10 cellular contexts compared by ENCODE assay signal in genomic region chr1:185734929-185735666, GRCh38. TPM values are rescaled to one million over a fixed set of nuclear protein-coding genes. Genes with fewer than 3 reads are reported as not detected.
DNase-seq lines count a peak whose midpoint lies in the region; ATAC-seq, FAIRE-seq and TF ChIP-seq lines count a peak whose summit lies in the region.
"Had no signal": no experiment of that assay in that cellular context is flagged by ENCODE, and none has a peak within 500 bp of the region (broad histone marks: within the 10 kb centered on the region; RNA-seq: fewer than 3 reads in every experiment).

No MANE protein-coding gene starts in this region.

- CTCF ChIA-PET in CD8-positive, alpha-beta memory T cell (lab: Charles Lee) = no interaction called here
- CTCF ChIA-PET in endothelial cell of umbilical vein (lab: Charles Lee) = interaction anchor here (1.0 to 3.9 kb wide), 5 partner anchors 13 to 981 kb away, joined by 4 to 62 read pairs (median 5); partner anchors contain the start of gene EDEM3

- no peak for FAIRE-seq in endothelial cell of umbilical vein (lab: Jason Lieb, UNC)
- FAIRE-seq: HTR-8/SVneo had no signal

- H3K27me3 ChIP-seq in CD8-positive, alpha-beta memory T cell (ENCODE audit: insufficient read depth, low read length, poor library complexity, severe bottlenecking) = peaks cover 13% of the 10 kb centered on the region
- H3K27me3 ChIP-seq in KMS-11 (ENCODE audit: insufficient read depth, low read depth) = no peaks in the 10 kb centered on the region
- no peaks in the 10 kb centered on the region for H3K27me3 ChIP-seq in endothelial cell of umbilical vein (ENCODE audit: control insufficient read depth in 2 of 2, insufficient read depth in 2 of 2, low read length in 2 of 2)
- H3K27me3 ChIP-seq in neural progenitor cell = no peaks in the 10 kb centered on the region
- H3K27me3 ChIP-seq in body of pancreas = no peaks in the 10 kb centered on the region

- no peaks in the 10 kb centered on the region for H3K4me1 ChIP-seq in CD8-positive, alpha-beta memory T cell (ENCODE audit: insufficient read depth, low read length)
- peaks cover 13% of the 10 kb centered on the region for H3K4me1 ChIP-seq in KMS-11 (ENCODE audit: low read depth, poor library complexity, severe bottlenecking)
- peaks cover 19% of the 10 kb centered on the region for H3K4me1 ChIP-seq in endothelial cell of umbilical vein (ENCODE audit: control insufficient read depth, extremely low read depth, insufficient read depth, low read length)
- H3K4me1 ChIP-seq in neural progenitor cell = peaks cover 11% of the 10 kb centered on the region
- H3K4me1 ChIP-seq in body of pancreas = peaks cover 19% of the 10 kb centered on the region

- H3K36me3 ChIP-seq in CD8-positive, alpha-beta memory T cell (ENCODE audit: insufficient read depth, low read length) = no peaks in the 10 kb centered on the region
- H3K36me3 ChIP-seq in KMS-11 (ENCODE audit: insufficient read depth) (no peaks in the 10 kb centered on the region), endothelial cell of umbilical vein (ENCODE audit: control insufficient read depth in 2 of 2, extremely low read depth in 1 of 2, insufficient read depth in 2 of 2, low read length in 2 of 2) (no peaks in the 10 kb centered on the region), neural progenitor cell (no peaks in the 10 kb centered on the region), body of pancreas (replicated peaks in 1 of 2; ENCODE audit: insufficient read depth in 1 of 2, low read depth in 2 of 2) (no peaks in the 10 kb centered on the region)

- peak overlapping the region; percentile 3 to 75 (median 55) for H3K4me3 Mint-ChIP-seq in CD8-positive, alpha-beta memory T cell
- peak overlapping the region; percentile 88 for H3K4me3 Mint-ChIP-seq in neural progenitor cell

- peaks cover 3% of the 10 kb centered on the region for H3K9me1 ChIP-seq in endothelial cell of umbilical vein (replicated peaks; ENCODE audit: control insufficient read depth, extremely low read depth, insufficient read depth, low read length)

- H3K79me2 ChIP-seq in KMS-11 (ENCODE audit: insufficient read depth, low read depth) (no peaks in the 10 kb centered on the region), endothelial cell of umbilical vein (ENCODE audit: control insufficient read depth, insufficient read depth, low read length) (no peaks in the 10 kb centered on the region), neural progenitor cell (ENCODE audit: low read depth) (no peaks in the 10 kb centered on the region)

- peaks cover 52 to 72% of the 10 kb centered on the region in 2 donors for H3K27me3 Mint-ChIP-seq in CD8-positive, alpha-beta memory T cell
- peaks cover 8% of the 10 kb centered on the region for H3K27me3 Mint-ChIP-seq in neural progenitor cell (ENCODE audit: insufficient read depth, low read depth)

- POLR2A ChIA-PET in CD8-positive, alpha-beta memory T cell (lab: Charles Lee) = no interaction called here
- POLR2A ChIA-PET in endothelial cell of umbilical vein (lab: Charles Lee) = no interaction called here

- 62 to 65% methylated on average over 9 of the region's 9 CpGs for WGBS in body of pancreas, 2 donors

- ATAC-seq in GM21423 (IDR thresholded peaks at IDR 0.05; ENCODE audit: unreplicated experiment) (no peak), GM19452 (IDR thresholded peaks at IDR 0.05; ENCODE audit: unreplicated experiment) (no peak), body of pancreas (no peak)

- H2AFZ ChIP-seq in KMS-11 (ENCODE audit: low read depth) = peak overlapping the region; percentile 59; the same call in 1 of the 2 replicates
- peak overlapping the region; percentile 93 for H2AFZ ChIP-seq in endothelial cell of umbilical vein (ENCODE audit: low read depth, low read length)
- peak overlapping the region; percentile 93 for H2AFZ ChIP-seq in neural progenitor cell (replicated peaks)

- intact Hi-C loops in endothelial cell of umbilical vein (cut with micrococcal nuclease) (loop anchor here (1.0 to 5.0 kb wide), 2 partner anchors 357 to 477 kb away; no protein-coding TSS in a partner anchor), body of pancreas (cut with DNase I) (no loop called here)

- no TSS peak for BruUV-seq in endothelial cell of umbilical vein (replicated peaks; lab: Mats Ljungman, UMichigan)

- dilution Hi-C loops in endothelial cell of umbilical vein (cut with MboI; ENCODE audit: extremely low pct_ligation_motif_present, low sequenced_read_pairs) = no loop called here

- no peak overlapping the region for H3K4me3 ChIP-seq in CD8-positive, alpha-beta memory T cell (ENCODE audit: low read length)
- H3K4me3 ChIP-seq in KMS-11 (IDR thresholded peaks at IDR 0.05; ENCODE audit: insufficient read depth, low read depth, low read length) (no peak overlapping the region), endothelial cell of umbilical vein (replicated peaks in 1 of 3; ENCODE audit: insufficient read depth in 1 of 3, low read depth in 1 of 3, low read length in 3 of 3) (peak overlapping the region; percentile 52 to 80 (median 74)), neural progenitor cell (peak overlapping the region; percentile 72), body of pancreas (no peak overlapping the region)

- TF ChIP-seq CTCF in KMS-11 (conservative IDR thresholded peaks at IDR 0.05; ENCODE audit: low read depth, low read length) (no peak), endothelial cell of umbilical vein (IDR thresholded peaks at IDR 0.05; ENCODE audit: extremely low read depth in 1 of 2, insufficient read depth in 1 of 2, low read depth in 1 of 2, low read length in 2 of 2) (no peak), neural progenitor cell (IDR thresholded peaks at IDR 0.05) (no peak), body of pancreas (IDR thresholded peaks at IDR 0.05) (no peak)

- H4K20me1 ChIP-seq in KMS-11 (ENCODE audit: insufficient read depth) (no peaks in the 10 kb centered on the region), endothelial cell of umbilical vein (replicated peaks; ENCODE audit: control insufficient read depth, extremely low read depth, insufficient read depth, low read length) (no peaks in the 10 kb centered on the region), neural progenitor cell (ENCODE audit: low read depth) (no peaks in the 10 kb centered on the region)

- peaks cover 18 to 34% (median 20%) of the 10 kb centered on the region in 5 donors for H3K9me3 Mint-ChIP-seq in CD8-positive, alpha-beta memory T cell
- peaks cover 8% of the 10 kb centered on the region for H3K9me3 Mint-ChIP-seq in neural progenitor cell

- TF ChIP-seq POLR2A in endothelial cell of umbilical vein (IDR thresholded peaks at IDR 0.05; ENCODE audit: low read depth, low read length) (no peak), body of pancreas (IDR thresholded peaks at IDR 0.05) (no peak)

- H3K9ac ChIP-seq in KMS-11 (no peak overlapping the region), endothelial cell of umbilical vein (replicated peaks; ENCODE audit: extremely low read depth, insufficient read depth, low read length) (peak overlapping the region; percentile 76), neural progenitor cell (no peak overlapping the region)

- peaks cover 0 to 16% (median 1%) of the 10 kb centered on the region in 3 donors for H3K36me3 Mint-ChIP-seq in CD8-positive, alpha-beta memory T cell
- H3K36me3 Mint-ChIP-seq in neural progenitor cell = peaks cover under 1% of the 10 kb centered on the region

- no peak overlapping the region for H3K27ac Mint-ChIP-seq in CD8-positive, alpha-beta memory T cell
- H3K27ac Mint-ChIP-seq in neural progenitor cell = peak overlapping the region; percentile 85

- H3F3A ChIP-seq in neural progenitor cell (ENCODE audit: low read depth) = peaks cover 27% of the 10 kb centered on the region

- H3K4me1 Mint-ChIP-seq in CD8-positive, alpha-beta memory T cell = peaks cover 16 to 19% (median 19%) of the 10 kb centered on the region in 3 donors
- peaks cover 20% of the 10 kb centered on the region for H3K4me1 Mint-ChIP-seq in neural progenitor cell

- no peak for DNase-seq in CD8-positive, alpha-beta memory T cell
- DNase-seq in endothelial cell of umbilical vein (ENCODE audit: low read depth, low spot score) = peak; percentile 65
- DNase-seq in neural progenitor cell (ENCODE audit: low spot score) = peak; percentile 13
- no peak for DNase-seq in Ammon's horn (ENCODE audit: low spot score)
- DNase-seq in body of pancreas = no peak

- H3K4me2 ChIP-seq in KMS-11 (peak overlapping the region; percentile 35), endothelial cell of umbilical vein (ENCODE audit: insufficient read depth, low read length) (peak overlapping the region; percentile 83), neural progenitor cell (peak overlapping the region; percentile 88)

- no peaks in the 10 kb centered on the region for H3K9me3 ChIP-seq in CD8-positive, alpha-beta memory T cell (ENCODE audit: low read length)
- H3K9me3 ChIP-seq in endothelial cell of umbilical vein (replicated peaks; ENCODE audit: control insufficient read depth, insufficient read depth, low read length) (no peaks in the 10 kb centered on the region), neural progenitor cell (ENCODE audit: low read depth) (no peaks in the 10 kb centered on the region), body of pancreas (no peaks in the 10 kb centered on the region)

- no peak overlapping the region for H3K27ac ChIP-seq in CD8-positive, alpha-beta memory T cell (ENCODE audit: low read depth, low read length)
- no peak overlapping the region for H3K27ac ChIP-seq in KMS-11
- H3K27ac ChIP-seq in endothelial cell of umbilical vein (ENCODE audit: insufficient read depth, low read depth, low read length) = peak overlapping the region; percentile 50
- H3K27ac ChIP-seq in neural progenitor cell = peak overlapping the region; percentile 60
- no peak overlapping the region for H3K27ac ChIP-seq in body of pancreas
- H3K27ac ChIP-seq: VCaP had no signal

TF ChIP-seq in endothelial cell of umbilical vein, 7 proteins besides CTCF, POLR2A, EP300 and RAD21:
- TF ChIP-seq JUN (IDR thresholded peaks at IDR 0.05; ENCODE audit: borderline replicate concordance, insufficient read depth, insufficient read length, low read depth) = no peak
TF ChIP-seq in endothelial cell of umbilical vein: peak in this region for 0.

RNA-seq across cellular contexts. Expression of gene HMCN1, which starts 0.9 kb away (rescaled TPM):
- total RNA-seq in CD8-positive, alpha-beta memory T cell = under 1 TPM; 0.02 to 0.04 TPM
- not detected for polyA plus RNA-seq in CD8-positive, alpha-beta memory T cell
- total RNA-seq in endothelial cell of umbilical vein (5.6 and 10.3 TPM in 2 replicates), neural progenitor cell (ENCODE audit: low replicate concordance) (18.7 and 26.4 TPM in 2 replicates), body of pancreas (1 to 10 TPM; 2.1 to 2.3 TPM)
- 16.0 and 24.1 TPM in 2 replicates for polyA plus RNA-seq in endothelial cell of umbilical vein
- polyA plus RNA-seq in endothelial cell of umbilical vein (2011; cell fraction: cytosol; rRNA removed) = 15.6 and 18.8 TPM in 2 replicates
- 32.0 and 32.6 TPM in 2 replicates for polyA plus RNA-seq in endothelial cell of umbilical vein (2011; cell fraction: nucleus; rRNA removed)
- 3.7 and 7.6 TPM in 2 replicates for polyA plus RNA-seq in endothelial cell of umbilical vein (2012)
- polyA minus RNA-seq in endothelial cell of umbilical vein = 46.2 and 77.8 TPM in 2 replicates
- polyA minus RNA-seq in endothelial cell of umbilical vein (2011; cell fraction: cytosol; rRNA and poly(A)+ RNA removed) = 0.61 TPM
- polyA minus RNA-seq in endothelial cell of umbilical vein (2011; cell fraction: nucleus; rRNA and poly(A)+ RNA removed) = 37.2 and 43.3 TPM in 2 replicates

Comparison
In these comparisons a context has a peak if more than half of its experiments do, and no peak if none do; other contexts are left out.
1. DNase-seq: peak in endothelial cell of umbilical vein (single experiment) and neural progenitor cell (single experiment); none in CD8-positive, alpha-beta memory T cell (0 of 5), Ammon's horn (single experiment) and body of pancreas (0 of 4).
2. H3K27ac ChIP-seq: peak in endothelial cell of umbilical vein (single experiment) and neural progenitor cell (single experiment); none in CD8-positive, alpha-beta memory T cell (single experiment), KMS-11 (single experiment) and body of pancreas (0 of 4).
3. H3K4me3 ChIP-seq: peak in endothelial cell of umbilical vein (3 of 3) and neural progenitor cell (single experiment); none in CD8-positive, alpha-beta memory T cell (single experiment), KMS-11 (single experiment) and body of pancreas (0 of 2).
4. H3K4me2 ChIP-seq: peak in every context shown above with its lines; median percentile 88 in neural progenitor cell; 83 in endothelial cell of umbilical vein; 35 in KMS-11.
5. Peak in every context shown above with its lines, with median percentiles within 50 percentile points of each other: H2AFZ ChIP-seq.